Comparison of ENCODE assay signal across 9 cellular contexts in genomic region chr11:71962428-71963038, GRCh38. TPM values are rescaled to one million over a fixed set of nuclear protein-coding genes. Genes with fewer than 3 reads are reported as not detected.
DNase-seq lines count a peak whose midpoint lies in the region; ATAC-seq, FAIRE-seq and TF ChIP-seq lines count a peak whose summit lies in the region.
"Had no signal": no experiment of that assay in that cellular context is flagged by ENCODE, and none has a peak within 500 bp of the region (broad histone marks: within the 10 kb centered on the region; RNA-seq: fewer than 3 reads in every experiment).

No MANE protein-coding gene starts in this region.

- 4% methylated on average over 2 of the region's 2 CpGs for WGBS in A549 (ENCODE audit: missing lambda C conversion rate)

- no peaks in the 10 kb centered on the region for H3K27me3 ChIP-seq in MM.1S (replicated peaks; ENCODE audit: insufficient read depth, low read length)

- H3K36me3 ChIP-seq in MM.1S (replicated peaks; ENCODE audit: insufficient read depth, low read length): no peaks in the 10 kb centered on the region; the same call in 1 of the 2 replicates

- TF ChIP-seq CTCF in A549 (IDR thresholded peaks at IDR 0.05) (no peak), MM.1S (IDR thresholded peaks at IDR 0.05; ENCODE audit: low read length) (no peak), nephron progenitor cell (IDR thresholded peaks at IDR 0.05) (no peak)

- no peaks in the 10 kb centered on the region for H3K79me2 ChIP-seq in MM.1S (ENCODE audit: low read length)

- H4K20me1 ChIP-seq in MM.1S (ENCODE audit: insufficient read depth, low read length): no peaks in the 10 kb centered on the region

- POLR2A ChIA-PET in A549 (lab: Yijun Ruan, JAX): no interaction called here

- H3K4me3 ChIP-seq in A549: no peak overlapping the region
- no peak overlapping the region for H3K4me3 ChIP-seq in MM.1S (ENCODE audit: low read length)

- H3K27me3 Mint-ChIP-seq in nephron progenitor cell (ENCODE audit: low read depth, poor library complexity): no peaks in the 10 kb centered on the region

- H3K4me3 Mint-ChIP-seq in nephron progenitor cell: no peak overlapping the region

- peaks cover 52% of the 10 kb centered on the region for H3K4me1 ChIP-seq in A549
- H3K4me1 ChIP-seq in MM.1S (ENCODE audit: low read length): peaks cover 6% of the 10 kb centered on the region; the same call in 1 of the 2 replicates

- peak in 1 of 2 experiments; percentile 28; a peak in 2 of 6 replicates for ATAC-seq in A549
- peak; percentile 91 for ATAC-seq in GM19372 (IDR thresholded peaks at IDR 0.05; ENCODE audit: low read depth, unreplicated experiment)

- H3K9me2 ChIP-seq in MM.1S (replicated peaks; ENCODE audit: insufficient read depth, low read length): no peaks in the 10 kb centered on the region

- H3K9me3 Mint-ChIP-seq in nephron progenitor cell: no peaks in the 10 kb centered on the region

- H3K27ac Mint-ChIP-seq in nephron progenitor cell: no peak overlapping the region

- no peak for TF ChIP-seq POLR2A in A549 (IDR thresholded peaks at IDR 0.05; ENCODE audit: low read length)

- H3K4me1 Mint-ChIP-seq in nephron progenitor cell: no peaks in the 10 kb centered on the region

- peaks cover 3% of the 10 kb centered on the region; the same call in 1 of the 3 replicates for H3K9me3 ChIP-seq in A549
- H3K9me3 ChIP-seq in MM.1S (replicated peaks; ENCODE audit: insufficient read depth, low read length): no peaks in the 10 kb centered on the region

- H2AFZ ChIP-seq in MM.1S (ENCODE audit: low read length): no peak overlapping the region

- TF ChIP-seq EP300 in A549 (IDR thresholded peaks at IDR 0.05): no peak

- H3K36me3 Mint-ChIP-seq in nephron progenitor cell (ENCODE audit: low read depth): peaks cover 52% of the 10 kb centered on the region

- H3K9ac ChIP-seq in MM.1S (ENCODE audit: low read length): no peak overlapping the region

- H3K4me2 ChIP-seq in A549: peak overlapping the region; percentile 55
- no peak overlapping the region for H3K4me2 ChIP-seq in MM.1S (ENCODE audit: low read depth, low read length)

- CTCF ChIA-PET in A549 (lab: Yijun Ruan, JAX): interaction anchor here (0.9 kb wide), 1 partner anchor 17 kb away, joined by 3 read pairs; no protein-coding TSS in a partner anchor

- no peak for FAIRE-seq in A549 (lab: Jason Lieb, UNC)

- no peak for TF ChIP-seq RAD21 in A549 (conservative IDR thresholded peaks at IDR 0.05 in 1 of 2, IDR thresholded peaks at IDR 0.05 in 1 of 2)

- DNase-seq in A549 (ENCODE audit: low read depth in 1 of 2, low spot score in 1 of 2) (peak in 1 of 2 experiments; percentile 38), MM.1S (peak; percentile 28), epithelial cell of prostate (ENCODE audit: low read depth, low spot score) (no peak), nephron progenitor cell (no peak), COR-L47 (lab: John Stamatoyannopoulos, UW) (no peak), occipital lobe (lab: John Stamatoyannopoulos, UW) (no peak), DMS114 treated with DMSO at 0.1 percent for 48 hours (lab: John Stamatoyannopoulos, UW; ENCODE audit: unreplicated experiment) (no peak)
- DNase-seq: NCI-H2029 had no signal

- H3K27ac ChIP-seq in A549 (peak overlapping the region; percentile 81 to 83), MM.1S (ENCODE audit: low read length) (peak overlapping the region; percentile 50; the same call in 1 of the 2 replicates), epithelial cell of prostate (peak overlapping the region; percentile 30)

- peaks cover 4% of the 10 kb centered on the region; the same call in 1 of the 2 replicates for H3F3A ChIP-seq in MM.1S (ENCODE audit: insufficient read depth, low read length)

TF ChIP-seq in A549, 52 proteins besides CTCF, POLR2A, EP300 and RAD21:
- TF ChIP-seq CEBPB (IDR thresholded peaks at IDR 0.05) (0 out of 4 replicates have a peak, but pooled peaks of 1 of the 2 experiments have one; percentile 2), KDM5A (IDR thresholded peaks at IDR 0.05) (no peak), MAFK (IDR thresholded peaks at IDR 0.05; ENCODE audit: partially characterized antibody) (peak; percentile 98), PBX3 (IDR thresholded peaks at IDR 0.05) (no peak), NFE2L2 (conservative IDR thresholded peaks at IDR 0.05; ENCODE audit: low read length) (peak; percentile 92), FOSL2 (IDR thresholded peaks at IDR 0.05) (no peak), FOSL2 (CRISPR knock-in tag; IDR thresholded peaks at IDR 0.05) (0 out of 2 replicates have a peak, but pooled peaks have one; percentile 20)

RNA-seq across cellular contexts. Expression of gene RNF121, which starts 33.7 kb away (rescaled TPM):
- polyA plus RNA-seq in A549 (2011; rRNA removed) (102 and 105 TPM in 2 replicates), A549 (2017; fragmentation: RNase III; extraction: RNeasy Plus Mini Kit Qiagen cat#74134 plus additional on column Dnase treatment) (79.0 to 87.2 TPM (median 80.3 TPM) in 3 replicates)
- polyA plus RNA-seq in A549 (2012; cell fraction: cytosol; rRNA removed): 81.5 and 94.2 TPM in 2 replicates
- 108 and 144 TPM in 2 replicates for polyA plus RNA-seq in A549 (2012; cell fraction: nucleus; rRNA removed)
- polyA minus RNA-seq in A549 (2011; rRNA and poly(A)+ RNA removed): 132 and 152 TPM in 2 replicates
- total RNA-seq in occipital lobe: 16.4 TPM

RNA-seq across cellular contexts. Expression of gene XNDC1N, which starts 34.1 kb away (rescaled TPM):
- polyA plus RNA-seq in A549 (2011; rRNA removed) (6.9 and 7.6 TPM in 2 replicates), A549 (2017; fragmentation: RNase III; extraction: RNeasy Plus Mini Kit Qiagen cat#74134 plus additional on column Dnase treatment) (4.3 to 5.0 TPM (median 4.9 TPM) in 3 replicates)
- polyA plus RNA-seq in A549 (2012; cell fraction: cytosol; rRNA removed): 3.5 and 5.2 TPM in 2 replicates
- 4.0 and 9.9 TPM in 2 replicates for polyA plus RNA-seq in A549 (2012; cell fraction: nucleus; rRNA removed)
- 27.9 and 28.7 TPM in 2 replicates for polyA minus RNA-seq in A549 (2011; rRNA and poly(A)+ RNA removed)
- total RNA-seq in occipital lobe: 6.2 TPM

RNA-seq across cellular contexts. Expression of gene IL18BP, which starts 36.2 kb away (rescaled TPM):
- polyA plus RNA-seq in A549 (2011; rRNA removed): 7.6 and 7.7 TPM in 2 replicates
- polyA plus RNA-seq in A549 (2012; cell fraction: cytosol; rRNA removed): 5.2 and 6.7 TPM in 2 replicates
- polyA plus RNA-seq in A549 (2012; cell fraction: nucleus; rRNA removed): 61.1 and 61.2 TPM in 2 replicates
- 6.0 to 7.9 TPM (median 6.6 TPM) in 3 replicates for polyA plus RNA-seq in A549 (2017; fragmentation: RNase III; extraction: RNeasy Plus Mini Kit Qiagen cat#74134 plus additional on column Dnase treatment)
- 8.7 and 15.0 TPM in 2 replicates for polyA minus RNA-seq in A549 (2011; rRNA and poly(A)+ RNA removed)
- 2.7 TPM for total RNA-seq in occipital lobe

Comparison
In these comparisons a context has a peak if more than half of its experiments do, and no peak if none do; other contexts are left out.
1. H3K27ac ChIP-seq: peak in every context shown above with its lines; median percentile 82 in A549; 50 in MM.1S; 30 in epithelial cell of prostate.